Comparison of ENCODE assay signal across 8 cellular contexts in genomic region chr17:64776720-64777412, GRCh38.
A peak's percentile ranks its signal among the peaks of the same experiment; 100 is the strongest.
DNase-seq lines count a peak whose midpoint lies in the region; ATAC-seq and TF ChIP-seq lines count a peak whose summit lies in the region.
"Not testable (repeated sequence)": the region's sequence is repeated elsewhere in the genome, so short reads cannot be mapped to it uniquely, and the experiment has no call there.

No MANE protein-coding gene starts in this region.

- peaks cover 14% of the 10 kb centered on the region for H3K4me1 ChIP-seq in skeletal muscle satellite cell (ENCODE audit: control insufficient read depth, insufficient read depth, low read length)

- not testable (repeated sequence) for H3K36me3 ChIP-seq in skeletal muscle satellite cell (ENCODE audit: insufficient read depth, low read length)

- not testable (repeated sequence) for H3K27me3 ChIP-seq in skeletal muscle satellite cell (ENCODE audit: control insufficient read depth, insufficient read depth, low read length)

- peak; percentile 89 for TF ChIP-seq CTCF in cardiac fibroblast (IDR thresholded peaks at IDR 0.05; ENCODE audit: low read depth, low read length)

- in situ Hi-C loops in ACHN (cut with HindIII; ENCODE audit: low pct_ligation_motif_present, low pct_unique_long_range_greater_than_20kb, low sequenced_read_pairs): not testable (repeated sequence)

- ATAC-seq in GM18868 (IDR thresholded peaks at IDR 0.05; ENCODE audit: unreplicated experiment) (peak; percentile 50), HG03354 (IDR thresholded peaks at IDR 0.05; ENCODE audit: poor library complexity, severe bottlenecking, unreplicated experiment) (peak; percentile 70)
- ATAC-seq in activated CD4-positive, CD25-positive, alpha-beta regulatory T cell treated with anti-CD3 and anti-CD28 coated beads, Interleukin-2, amount 50 U/mL, for 24 hours: peak; percentile 66 to 69

- DNase-seq in ACHN: peak; percentile 82
- peak; percentile 58 for DNase-seq in NCI-H460 (ENCODE audit: extremely low read depth, low read depth)
- peak; percentile 73 to 89 for DNase-seq in cardiac fibroblast (ENCODE audit: low read depth in 2 of 2)
- peak; percentile 79 for DNase-seq in inferior parietal cortex (ENCODE audit: extremely low spot score)

- H3K9me3 ChIP-seq in skeletal muscle satellite cell (replicated peaks; ENCODE audit: low read length): not testable (repeated sequence)

- H3K9ac ChIP-seq in skeletal muscle satellite cell (ENCODE audit: low read depth, low read length): peak overlapping the region; percentile 52

- peak overlapping the region in 1 of 2 donors; percentile 35 for H3K4me3 ChIP-seq in cardiac fibroblast (replicated peaks in 1 of 2; ENCODE audit: low read depth in 2 of 2, low read length in 2 of 2)
- H3K4me3 ChIP-seq in skeletal muscle satellite cell (ENCODE audit: low read length): peak overlapping the region; percentile 54

- peak overlapping the region; percentile 83 for H3K4me2 ChIP-seq in skeletal muscle satellite cell (ENCODE audit: low read length)
